ENCODE assay signal across 8 cellular contexts in the genomic region with DNA sequence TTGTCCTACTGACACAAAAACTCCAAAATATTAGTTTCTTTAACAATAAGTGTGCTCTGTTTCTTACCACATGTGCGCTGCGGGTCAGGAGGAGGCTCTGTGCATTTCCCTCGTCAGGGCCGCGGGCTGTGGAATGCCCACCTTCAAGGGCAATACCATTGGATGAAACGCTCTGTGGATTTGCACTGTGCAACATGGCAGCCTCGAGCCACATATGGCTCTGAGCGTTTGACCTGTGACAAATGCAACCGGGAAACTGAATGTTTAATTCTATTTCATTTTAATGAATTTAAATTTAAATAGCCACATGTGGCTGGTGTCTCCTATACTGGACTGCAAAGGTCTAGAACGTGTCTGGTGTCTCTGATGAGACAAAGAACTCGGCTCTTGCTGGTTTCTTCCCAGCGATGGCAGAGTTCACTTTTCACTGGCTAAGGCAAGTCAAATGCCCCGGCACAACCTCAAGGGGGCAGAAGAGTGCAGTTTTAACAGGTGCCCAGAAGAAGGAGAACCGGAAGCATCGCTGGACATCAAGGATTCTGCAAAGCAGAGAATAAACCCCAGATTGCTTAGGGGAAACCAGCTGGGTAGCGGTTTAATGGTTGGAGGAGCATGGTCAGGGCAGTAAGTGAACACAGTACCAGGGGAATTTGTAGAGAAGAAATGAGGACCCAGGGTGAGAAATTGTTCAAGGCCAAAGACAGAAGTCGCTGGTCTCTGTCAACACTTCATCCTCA.
DNase-seq lines count a peak whose midpoint lies in the region; ATAC-seq lines count a peak whose summit lies in the region.

No MANE protein-coding gene starts in this region.

- H3K4me1 Mint-ChIP-seq in T-helper 2 cell treated with Interferon-gamma antibody and Interleukin-4, amounts not matched to agents 5 μg/mL and 100 μg/mL, for 36 hours (ENCODE audit: low read depth): peaks cover 2% of the 10 kb centered on the region

- no peaks in the 10 kb centered on the region for H3K36me3 Mint-ChIP-seq in T-helper 2 cell treated with Interferon-gamma antibody and Interleukin-4, amounts not matched to agents 5 μg/mL and 100 μg/mL, for 36 hours (ENCODE audit: low read depth)

- H3K27me3 Mint-ChIP-seq in T-helper 2 cell treated with Interferon-gamma antibody and Interleukin-4, amounts not matched to agents 5 μg/mL and 100 μg/mL, for 36 hours (ENCODE audit: low read depth): peaks cover 24% of the 10 kb centered on the region

- ATAC-seq in GM18861 (IDR thresholded peaks at IDR 0.05; ENCODE audit: unreplicated experiment) (peak; percentile 98), HG02938 (IDR thresholded peaks at IDR 0.05; ENCODE audit: unreplicated experiment) (peak; percentile 94)

- no peak overlapping the region for H3K4me3 Mint-ChIP-seq in T-helper 2 cell treated with Interferon-gamma antibody and Interleukin-4, amounts not matched to agents 5 μg/mL and 100 μg/mL, for 36 hours

- H3K9me3 Mint-ChIP-seq in T-helper 2 cell treated with Interferon-gamma antibody and Interleukin-4, amounts not matched to agents 5 μg/mL and 100 μg/mL, for 36 hours: no peaks in the 10 kb centered on the region

- DNase-seq in COLO829 (ENCODE audit: low spot score): peak; percentile 64
- DNase-seq in NCI-H1417 (lab: John Stamatoyannopoulos, UW): peak; percentile 58 to 95 (median 84)
- DNase-seq in T-helper 2 cell treated with Interferon-gamma antibody and Interleukin-4, amounts not matched to agents 5 μg/mL and 100 μg/mL, for 36 hours (ENCODE audit: low spot score): peak; percentile 18
- peak; percentile 15 for DNase-seq in fibroblast of gingiva (ENCODE audit: low read depth)
- peak; percentile 17 for DNase-seq in non-pigmented ciliary epithelial cell (ENCODE audit: low read depth)
- DNase-seq in cortex of kidney (lab: John Stamatoyannopoulos, UW): no peak

- no peak overlapping the region for H3K27ac Mint-ChIP-seq in T-helper 2 cell treated with Interferon-gamma antibody and Interleukin-4, amounts not matched to agents 5 μg/mL and 100 μg/mL, for 36 hours
